ENCODE assay signal across 1 cellular context in genomic region chr6:139425780-139426179, GRCh38.
A peak's percentile ranks its signal among the peaks of the same experiment; 100 is the strongest.
TF ChIP-seq lines count a peak whose summit lies in the region.

No MANE protein-coding gene starts in this region.

TF ChIP-seq in K562, 482 proteins besides CTCF, POLR2A, EP300 and RAD21 (continued from another document):
- TF ChIP-seq, protein P1, sequence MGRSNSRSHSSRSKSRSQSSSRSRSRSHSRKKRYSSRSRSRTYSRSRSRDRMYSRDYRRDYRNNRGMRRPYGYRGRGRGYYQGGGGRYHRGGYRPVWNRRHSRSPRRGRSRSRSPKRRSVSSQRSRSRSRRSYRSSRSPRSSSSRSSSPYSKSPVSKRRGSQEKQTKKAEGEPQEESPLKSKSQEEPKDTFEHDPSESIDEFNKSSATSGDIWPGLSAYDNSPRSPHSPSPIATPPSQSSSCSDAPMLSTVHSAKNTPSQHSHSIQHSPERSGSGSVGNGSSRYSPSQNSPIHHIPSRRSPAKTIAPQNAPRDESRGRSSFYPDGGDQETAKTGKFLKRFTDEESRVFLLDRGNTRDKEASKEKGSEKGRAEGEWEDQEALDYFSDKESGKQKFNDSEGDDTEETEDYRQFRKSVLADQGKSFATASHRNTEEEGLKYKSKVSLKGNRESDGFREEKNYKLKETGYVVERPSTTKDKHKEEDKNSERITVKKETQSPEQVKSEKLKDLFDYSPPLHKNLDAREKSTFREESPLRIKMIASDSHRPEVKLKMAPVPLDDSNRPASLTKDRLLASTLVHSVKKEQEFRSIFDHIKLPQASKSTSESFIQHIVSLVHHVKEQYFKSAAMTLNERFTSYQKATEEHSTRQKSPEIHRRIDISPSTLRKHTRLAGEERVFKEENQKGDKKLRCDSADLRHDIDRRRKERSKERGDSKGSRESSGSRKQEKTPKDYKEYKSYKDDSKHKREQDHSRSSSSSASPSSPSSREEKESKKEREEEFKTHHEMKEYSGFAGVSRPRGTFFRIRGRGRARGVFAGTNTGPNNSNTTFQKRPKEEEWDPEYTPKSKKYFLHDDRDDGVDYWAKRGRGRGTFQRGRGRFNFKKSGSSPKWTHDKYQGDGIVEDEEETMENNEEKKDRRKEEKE (IDR thresholded peaks at IDR 0.05; ENCODE audit: borderline replicate concordance in 1 of 2, control insufficient read depth in 1 of 2, low read depth in 2 of 2, low read length in 1 of 2): no peak
- TF ChIP-seq BMI1 (IDR thresholded peaks at IDR 0.05; ENCODE audit: low read length) (no peak), POLR2G (IDR thresholded peaks at IDR 0.05; ENCODE audit: low read depth, low read length) (no peak), ZNF444 (CRISPR knock-in tag; IDR thresholded peaks at IDR 0.05) (no peak), KDM1A (IDR thresholded peaks at IDR 0.05) (no peak), TEAD4 (IDR thresholded peaks at IDR 0.05; ENCODE audit: low read length) (peak; percentile 30; the same call in 1 of the 2 replicates), TEAD4 (CRISPR knock-in tag; IDR thresholded peaks at IDR 0.05; ENCODE audit: borderline replicate concordance) (no peak), ZNF511 (CRISPR knock-in tag; IDR thresholded peaks at IDR 0.05) (no peak), ZNF282 (CRISPR knock-in tag; IDR thresholded peaks at IDR 0.05) (no peak), MBD2 (IDR thresholded peaks at IDR 0.05; ENCODE audit: borderline replicate concordance, low read depth) (no peak), PKNOX1 (IDR thresholded peaks at IDR 0.05) (peak; percentile 53), STAT5B (CRISPR knock-in tag; IDR thresholded peaks at IDR 0.05) (no peak), FOXP1 (CRISPR knock-in tag; IDR thresholded peaks at IDR 0.05) (no peak), DACH1 (IDR thresholded peaks at IDR 0.05; ENCODE audit: partially characterized antibody) (no peak), BCOR (IDR thresholded peaks at IDR 0.05) (no peak), HMGN3 (IDR thresholded peaks at IDR 0.05; ENCODE audit: borderline replicate concordance, extremely low read depth, insufficient read length, low read depth, low read length) (no peak), HDAC1 (IDR thresholded peaks at IDR 0.05) (no peak), RBM14 (IDR thresholded peaks at IDR 0.05; ENCODE audit: borderline replicate concordance, insufficient read depth, low read depth, low read length) (no peak), HMG20A (CRISPR knock-in tag; conservative IDR thresholded peaks at IDR 0.05) (no peak), ADNP (tag; IDR thresholded peaks at IDR 0.05) (no peak), NBN (IDR thresholded peaks at IDR 0.05; ENCODE audit: low read depth) (no peak), XRCC3 (IDR thresholded peaks at IDR 0.05) (no peak), ZZZ3 (IDR thresholded peaks at IDR 0.05) (no peak), CXXC5 (CRISPR knock-in tag; IDR thresholded peaks at IDR 0.05) (no peak), ZBTB5 (IDR thresholded peaks at IDR 0.05) (no peak), SRSF7 (optimal IDR thresholded peaks at IDR 0.05; ENCODE audit: low read depth, low read length) (no peak), MEIS2 (IDR thresholded peaks at IDR 0.05; ENCODE audit: partially characterized antibody) (peak; percentile 26), CBFA2T3 (IDR thresholded peaks at IDR 0.05) (0 out of 2 replicates have a peak, but pooled peaks have one; percentile 17), SREBF1 (IDR thresholded peaks at IDR 0.05; ENCODE audit: borderline replicate concordance, low read depth, low read length) (no peak), CREB1 (IDR thresholded peaks at IDR 0.05) (no peak), CREB1 (CRISPR knock-in tag; IDR thresholded peaks at IDR 0.05) (no peak), MNT (conservative IDR thresholded peaks at IDR 0.05) (no peak), ZNF121 (CRISPR knock-in tag; conservative IDR thresholded peaks at IDR 0.05) (no peak), NFE2 (IDR thresholded peaks at IDR 0.05; ENCODE audit: low read depth) (0 out of 2 replicates have a peak, but pooled peaks have one; percentile 15), POLR2AphosphoS2 (IDR thresholded peaks at IDR 0.05; ENCODE audit: low read length) (no peak)
- TF ChIP-seq, protein P2, sequence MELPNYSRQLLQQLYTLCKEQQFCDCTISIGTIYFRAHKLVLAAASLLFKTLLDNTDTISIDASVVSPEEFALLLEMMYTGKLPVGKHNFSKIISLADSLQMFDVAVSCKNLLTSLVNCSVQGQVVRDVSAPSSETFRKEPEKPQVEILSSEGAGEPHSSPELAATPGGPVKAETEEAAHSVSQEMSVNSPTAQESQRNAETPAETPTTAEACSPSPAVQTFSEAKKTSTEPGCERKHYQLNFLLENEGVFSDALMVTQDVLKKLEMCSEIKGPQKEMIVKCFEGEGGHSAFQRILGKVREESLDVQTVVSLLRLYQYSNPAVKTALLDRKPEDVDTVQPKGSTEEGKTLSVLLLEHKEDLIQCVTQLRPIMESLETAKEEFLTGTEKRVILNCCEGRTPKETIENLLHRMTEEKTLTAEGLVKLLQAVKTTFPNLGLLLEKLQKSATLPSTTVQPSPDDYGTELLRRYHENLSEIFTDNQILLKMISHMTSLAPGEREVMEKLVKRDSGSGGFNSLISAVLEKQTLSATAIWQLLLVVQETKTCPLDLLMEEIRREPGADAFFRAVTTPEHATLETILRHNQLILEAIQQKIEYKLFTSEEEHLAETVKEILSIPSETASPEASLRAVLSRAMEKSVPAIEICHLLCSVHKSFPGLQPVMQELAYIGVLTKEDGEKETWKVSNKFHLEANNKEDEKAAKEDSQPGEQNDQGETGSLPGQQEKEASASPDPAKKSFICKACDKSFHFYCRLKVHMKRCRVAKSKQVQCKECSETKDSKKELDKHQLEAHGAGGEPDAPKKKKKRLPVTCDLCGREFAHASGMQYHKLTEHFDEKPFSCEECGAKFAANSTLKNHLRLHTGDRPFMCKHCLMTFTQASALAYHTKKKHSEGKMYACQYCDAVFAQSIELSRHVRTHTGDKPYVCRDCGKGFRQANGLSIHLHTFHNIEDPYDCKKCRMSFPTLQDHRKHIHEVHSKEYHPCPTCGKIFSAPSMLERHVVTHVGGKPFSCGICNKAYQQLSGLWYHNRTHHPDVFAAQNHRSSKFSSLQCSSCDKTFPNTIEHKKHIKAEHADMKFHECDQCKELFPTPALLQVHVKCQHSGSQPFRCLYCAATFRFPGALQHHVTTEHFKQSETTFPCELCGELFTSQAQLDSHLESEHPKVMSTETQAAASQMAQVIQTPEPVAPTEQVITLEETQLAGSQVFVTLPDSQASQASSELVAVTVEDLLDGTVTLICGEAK (IDR thresholded peaks at IDR 0.05): no peak
- TF ChIP-seq, protein P2 (CRISPR knock-in tag; IDR thresholded peaks at IDR 0.05): no peak
